6 cellular contexts compared by ENCODE assay signal in the genomic region with DNA sequence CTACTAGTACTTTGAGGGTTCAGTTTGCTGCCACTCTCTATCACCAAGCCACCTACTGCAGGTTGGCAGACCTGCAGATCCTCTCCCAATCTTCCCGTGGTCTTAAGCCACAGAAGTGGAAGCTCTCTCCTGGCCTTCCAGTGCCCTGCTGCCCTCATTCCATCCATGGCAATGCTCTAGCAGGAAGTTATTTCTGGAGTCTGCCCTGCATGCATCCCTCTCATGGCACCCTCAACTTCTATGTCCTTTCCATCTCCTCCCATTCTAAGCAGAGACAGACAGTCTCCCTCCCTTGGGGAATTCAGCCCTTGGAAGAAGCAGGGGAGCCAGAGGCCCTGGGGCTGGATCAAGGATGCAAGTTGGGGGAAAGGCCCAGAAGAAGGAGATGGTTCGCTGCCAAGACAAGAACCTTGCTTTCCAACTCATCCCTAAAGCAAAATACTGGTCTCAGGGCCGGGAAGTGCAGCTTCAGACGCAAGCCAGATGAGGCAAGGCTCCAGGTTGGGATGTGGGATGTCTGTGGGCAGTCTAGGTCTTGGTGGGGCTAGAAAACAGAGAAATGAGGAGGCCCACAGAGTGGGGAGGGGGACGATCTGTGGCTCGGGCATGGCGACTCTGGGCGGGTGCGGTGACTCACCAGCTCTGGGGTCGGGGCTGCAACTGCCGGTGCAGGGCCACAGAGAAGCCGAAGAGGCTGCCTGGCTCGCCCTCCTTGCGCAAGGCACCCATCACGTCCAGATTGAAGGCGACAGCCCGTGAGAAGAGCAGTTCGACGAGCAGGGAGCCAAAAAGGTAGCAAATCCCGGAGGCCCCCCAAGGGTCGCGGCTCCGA. TPM values are rescaled to one million over a fixed set of nuclear protein-coding genes. Genes with fewer than 3 reads are reported as not detected.
A peak's percentile ranks its signal among the peaks of the same experiment; 100 is the strongest.
DNase-seq lines count a peak whose midpoint lies in the region; ATAC-seq and TF ChIP-seq lines count a peak whose summit lies in the region.

No MANE protein-coding gene starts in this region.

- CTCF ChIA-PET in Caco-2 (lab: Charles Lee) = interaction anchor here (0.6 to 3.5 kb wide), 7 partner anchors 11 to 111 kb away, joined by 3 to 41 read pairs (median 4); partner anchors contain the start of genes ORMDL2, RDH5 and SARNP

- H3K4me3 ChIP-seq in Caco-2 (ENCODE audit: low read depth, low read length) (peak overlapping the region; percentile 78), WERI-Rb-1 (ENCODE audit: low read depth, low read length) (peak overlapping the region; percentile 72), left lung (peak overlapping the region; percentile 44 to 58)

- peaks cover 14% of the 10 kb centered on the region for H3K27me3 Mint-ChIP-seq in Caco-2 (ENCODE audit: insufficient read depth, unreplicated experiment)

- H3K27me3 ChIP-seq in Caco-2 (replicated peaks; ENCODE audit: control insufficient read depth, insufficient read depth, low read length) (no peaks in the 10 kb centered on the region), WERI-Rb-1 (ENCODE audit: insufficient read depth, low read depth, severe bottlenecking) (no peaks in the 10 kb centered on the region), left lung (peaks cover 0 to 38% of the 10 kb centered on the region in 2 donors)

- H3K4me1 Mint-ChIP-seq in Caco-2 (ENCODE audit: low read depth, unreplicated experiment) = peaks cover 18% of the 10 kb centered on the region

- H3K9me3 ChIP-seq in Caco-2 (no peaks in the 10 kb centered on the region), WERI-Rb-1 (ENCODE audit: severe bottlenecking) (no peaks in the 10 kb centered on the region), left lung (no peaks in the 10 kb centered on the region)

- H3K27ac ChIP-seq in WERI-Rb-1 = peak overlapping the region; percentile 47; the same call in 1 of the 2 replicates
- H3K27ac ChIP-seq in left lung = no peak overlapping the region

- TF ChIP-seq CTCF in Caco-2 (IDR thresholded peaks at IDR 0.05; ENCODE audit: insufficient read depth in 1 of 2, low read depth in 1 of 2, low read length in 1 of 2, severe bottlenecking in 1 of 2, unreplicated experiment in 1 of 2) = no peak
- no peak for TF ChIP-seq CTCF in WERI-Rb-1 (IDR thresholded peaks at IDR 0.05; ENCODE audit: low read depth, low read length)
- TF ChIP-seq CTCF in left lung (IDR thresholded peaks at IDR 0.05) = no peak

- peak; percentile 18 for ATAC-seq in left lung
- no peak for ATAC-seq in HG03095 (IDR thresholded peaks at IDR 0.05; ENCODE audit: unreplicated experiment)
- ATAC-seq in GM21360 (IDR thresholded peaks at IDR 0.05; ENCODE audit: unreplicated experiment) = no peak

- H3K27ac Mint-ChIP-seq in Caco-2 (ENCODE audit: unreplicated experiment) = no peak overlapping the region

- H3K36me3 Mint-ChIP-seq in Caco-2 (ENCODE audit: insufficient read depth, unreplicated experiment) = no peaks in the 10 kb centered on the region

- peak overlapping the region; percentile 78 for H3K4me3 Mint-ChIP-seq in Caco-2 (ENCODE audit: unreplicated experiment)

- no peaks in the 10 kb centered on the region for H3K36me3 ChIP-seq in Caco-2 (ENCODE audit: control insufficient read depth, insufficient read depth, low read length)
- H3K36me3 ChIP-seq in WERI-Rb-1 = no peaks in the 10 kb centered on the region
- no peaks in the 10 kb centered on the region for H3K36me3 ChIP-seq in left lung

- H3K9me3 Mint-ChIP-seq in Caco-2 (ENCODE audit: unreplicated experiment) = no peaks in the 10 kb centered on the region

- intact Hi-C loops in Caco-2 (cut with micrococcal nuclease; ENCODE audit: unreplicated experiment) = no loop called here
- intact Hi-C loops in left lung (cut with DNase I) = no loop called here

- H3K4me1 ChIP-seq in Caco-2 (peaks cover 37% of the 10 kb centered on the region), left lung (peaks cover 2 to 22% of the 10 kb centered on the region in 2 donors)

- TSS peak; percentile 30 for BruUV-seq in Caco-2 (replicated peaks; lab: Mats Ljungman, UMichigan)

- POLR2A ChIA-PET in Caco-2 (lab: Charles Lee) = interaction anchor here (0.5 to 1.0 kb wide), 2 partner anchors 321 to 397 kb away, joined by 3 to 12 read pairs; partner anchors contain the start of gene PA2G4

- DNase-seq in Caco-2 (peak in 1 of 2 experiments; percentile 35), WERI-Rb-1 (no peak), left lung (peak in 1 of 2 donors; percentile 83), dermis blood vessel endothelial cell (no peak)

RNA-seq across cellular contexts. Expression of gene ITGA7, which starts 0.6 kb away (rescaled TPM):
- total RNA-seq in Caco-2 (2022) = 46.1 and 47.0 TPM in 2 replicates
- total RNA-seq in left lung = 10 to 100 TPM; 22.4 to 62.4 TPM
- total RNA-seq in dermis blood vessel endothelial cell = 0.42 and 0.68 TPM in 2 replicates

RNA-seq across cellular contexts. Expression of gene BLOC1S1, which starts 8.8 kb away (rescaled TPM):
- total RNA-seq in Caco-2 (2022) (59.4 and 73.7 TPM in 2 replicates), left lung (100 to 1,000 TPM; 114 to 123 TPM), dermis blood vessel endothelial cell (55.8 and 61.2 TPM in 2 replicates)

RNA-seq across cellular contexts. Expression of gene RDH5, which starts 13.1 kb away (rescaled TPM):
- total RNA-seq in Caco-2 (2022) = 6.0 and 9.7 TPM in 2 replicates
- 1 to 10 TPM; 4.3 to 5.8 TPM for total RNA-seq in left lung
- 0.74 and 2.2 TPM in 2 replicates for total RNA-seq in dermis blood vessel endothelial cell

RNA-seq across cellular contexts. Expression of gene CD63, which starts 21.8 kb away (rescaled TPM):
- total RNA-seq in Caco-2 (2022) (947 and 983 TPM in 2 replicates), left lung (1,000 to 10,000 TPM; 1,639 to 1,766 TPM), dermis blood vessel endothelial cell (752 and 1,427 TPM in 2 replicates)

RNA-seq across cellular contexts. Expression of gene GDF11, which starts 35.9 kb away (rescaled TPM):
- total RNA-seq in Caco-2 (2022) = 11.0 and 13.3 TPM in 2 replicates
- 10 to 100 TPM in 1 of 2 donors, 1 to 10 TPM in 1; 7.6 to 10.0 TPM for total RNA-seq in left lung
- 1.4 and 5.9 TPM in 2 replicates for total RNA-seq in dermis blood vessel endothelial cell

Comparison
In these comparisons a context has a peak if more than half of its experiments do, and no peak if none do; other contexts are left out.
1. RNA of gene ITGA7, which starts 0.6 kb away (total RNA-seq): 22.4 to 62.4 TPM in left lung and 46.1 to 47.0 TPM in Caco-2; 0.42 to 0.68 TPM in dermis blood vessel endothelial cell; every median in the first group is over 10 times any median in the second.
2. Peak in every context shown above with its lines, with median percentiles within 50 percentile points of each other: H3K4me3 ChIP-seq.